Comparison of ENCODE assay signal across 2 cellular contexts in genomic region chr6:79602859-79603258, GRCh38.
TF ChIP-seq lines count a peak whose summit lies in the region.

No MANE protein-coding gene starts in this region.

TF ChIP-seq in IMR-90, 13 proteins besides CTCF, POLR2A, EP300 and RAD21:
- no peak for TF ChIP-seq CHD1 (IDR thresholded peaks at IDR 0.05; ENCODE audit: low read depth, low read length)

TF ChIP-seq in GM12891, 5 proteins besides CTCF, POLR2A, EP300 and RAD21:
- TF ChIP-seq POLR2AphosphoS5 (IDR thresholded peaks at IDR 0.05; ENCODE audit: low read depth, low read length) (no peak), POU2F2 (IDR thresholded peaks at IDR 0.05; ENCODE audit: low read depth, low read length) (no peak), SPI1 (IDR thresholded peaks at IDR 0.05; ENCODE audit: low read depth, low read length) (no peak), PAX5 (IDR thresholded peaks at IDR 0.05; ENCODE audit: insufficient read depth, low read length, severe bottlenecking) (no peak), TAF1 (IDR thresholded peaks at IDR 0.05; ENCODE audit: low read depth, low read length) (no peak)
